ENCODE assay signal across 9 cellular contexts in the genomic region with DNA sequence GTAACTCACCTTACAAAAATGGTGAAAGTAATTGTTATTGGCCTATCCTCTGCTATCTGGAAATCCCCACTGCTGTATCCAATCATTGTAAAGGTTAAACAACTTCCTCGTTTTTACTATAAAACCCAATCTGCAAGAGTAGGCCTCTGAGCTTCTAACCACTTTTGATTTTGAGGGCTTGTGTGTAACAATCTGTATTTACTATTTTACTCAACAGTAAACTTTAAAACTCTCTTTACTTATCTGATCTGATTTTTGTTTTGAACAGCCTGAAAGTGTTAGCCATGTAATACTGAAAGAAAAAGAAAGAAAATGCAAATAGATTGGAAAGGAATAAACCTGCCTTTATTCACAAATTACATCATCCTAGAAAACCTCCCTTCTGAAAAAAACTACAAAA.
DNase-seq lines count a peak whose midpoint lies in the region; ATAC-seq, FAIRE-seq and TF ChIP-seq lines count a peak whose summit lies in the region.
"Had no signal": no experiment of that assay in that cellular context is flagged by ENCODE, and none has a peak within 500 bp of the region (broad histone marks: within the 10 kb centered on the region; RNA-seq: fewer than 3 reads in every experiment).

No MANE protein-coding gene starts in this region.

- H2AFZ ChIP-seq in H1 (ENCODE audit: low read length) (peak overlapping the region; percentile 75; the same call in 1 of the 2 replicates), mesenchymal stem cell (ENCODE audit: low read depth, low read length) (no peak overlapping the region)

- no peaks in the 10 kb centered on the region for H3K36me3 ChIP-seq in H1 (ENCODE audit: control insufficient read depth in 2 of 4, insufficient read depth in 4 of 4, low read length in 3 of 4)
- no peaks in the 10 kb centered on the region for H3K36me3 ChIP-seq in mesenchymal stem cell (ENCODE audit: control insufficient read depth in 1 of 2, insufficient read depth in 2 of 2, low read depth in 1 of 2, low read length in 2 of 2)

- no peak overlapping the region for H2BK15ac ChIP-seq in H1 (ENCODE audit: low read length)
- H2BK15ac ChIP-seq in mesenchymal stem cell (ENCODE audit: low read depth, poor library complexity, severe bottlenecking) = no peak overlapping the region

- DNase-seq in H1 (ENCODE audit: low read depth in 1 of 2, low spot score in 2 of 2) (no peak), mesenchymal stem cell (no peak), NCI-H82 (lab: John Stamatoyannopoulos, UW) (no peak), NCI-H2107 treated with DMSO at 0.1 percent for 48 hours (lab: John Stamatoyannopoulos, UW; ENCODE audit: unreplicated experiment) (no peak)
- DNase-seq in stimulated activated naive CD4-positive, alpha-beta T cell treated with Interleukin-2 at 50 U/mL for 16 hours (lab: John Stamatoyannopoulos, UW) = no peak
- DNase-seq: NCI-H1417 had no signal

- H3K4me2 ChIP-seq in H1 (ENCODE audit: insufficient read depth in 1 of 2, low read depth in 2 of 2, low read length in 2 of 2) (no peak overlapping the region), mesenchymal stem cell (ENCODE audit: low read length, poor library complexity, severe bottlenecking) (no peak overlapping the region)

- no peaks in the 10 kb centered on the region for H3K79me2 ChIP-seq in H1 (ENCODE audit: control insufficient read depth in 1 of 2, insufficient read depth in 2 of 2, low read length in 2 of 2)

- no peak overlapping the region for H2BK20ac ChIP-seq in H1 (ENCODE audit: low read length)

- H3K9me3 ChIP-seq in H1 (ENCODE audit: insufficient read depth in 2 of 2, low read depth in 1 of 2, low read length in 1 of 2) = no peaks in the 10 kb centered on the region
- no peaks in the 10 kb centered on the region for H3K9me3 ChIP-seq in mesenchymal stem cell (ENCODE audit: control insufficient read depth, low read length)

- 87% methylated on average over 1 of the region's 1 CpG; no CpG with 5 or more reads in 1 of the 2 experiments for WGBS in H1 (ENCODE audit: extremely low coverage in 1 of 2, insufficient coverage in 1 of 2, insufficient read length in 1 of 2, insufficient replicate concordance in 2 of 2, low coverage in 1 of 2, low lambda C conversion rate in 2 of 2, missing lambda C conversion rate in 1 of 2), 2 experiments
- WGBS in mesenchymal stem cell = no CpG with 5 or more reads among the region's 1 CpG

- H3K18ac ChIP-seq in H1 (ENCODE audit: extremely low read depth, low read length) = no peak overlapping the region
- no peak overlapping the region for H3K18ac ChIP-seq in mesenchymal stem cell (ENCODE audit: low read depth in 1 of 2, low read length in 2 of 2)

- no peak overlapping the region for H4K91ac ChIP-seq in H1 (replicated peaks; ENCODE audit: insufficient read length, low read length)
- H4K91ac ChIP-seq in mesenchymal stem cell (ENCODE audit: low read length) = no peak overlapping the region

- H3K56ac ChIP-seq in H1 (replicated peaks; ENCODE audit: insufficient read length, low read depth, low read length) = no peak overlapping the region

- no peak overlapping the region for H4K5ac ChIP-seq in H1 (ENCODE audit: insufficient read length, low read depth, low read length)

- no peak overlapping the region for H2BK5ac ChIP-seq in H1 (ENCODE audit: low read depth, low read length)
- H2BK5ac ChIP-seq in mesenchymal stem cell (ENCODE audit: low read depth, low read length, poor library complexity, severe bottlenecking) = no peak overlapping the region

- H3K9ac ChIP-seq in H1 (replicated peaks in 1 of 4; ENCODE audit: extremely low read depth in 1 of 4, low read depth in 3 of 4, low read length in 3 of 4) = no peak overlapping the region
- no peak overlapping the region for H3K9ac ChIP-seq in mesenchymal stem cell (ENCODE audit: low read length)

- no peak for TF ChIP-seq POLR2A in H1 (IDR thresholded peaks at IDR 0.05; ENCODE audit: control extremely low read depth in 1 of 2, low read depth in 2 of 2, low read length in 2 of 2)

- no peak overlapping the region for H3K4me3 ChIP-seq in H1 (ENCODE audit: extremely low read depth in 1 of 4, insufficient read depth in 2 of 4, low read depth in 3 of 4, low read length in 4 of 4)
- H3K4me3 ChIP-seq in mesenchymal stem cell (ENCODE audit: insufficient read depth in 1 of 2, low read depth in 1 of 2, low read length in 2 of 2) = no peak overlapping the region

- no peak for TF ChIP-seq CTCF in H1 (IDR thresholded peaks at IDR 0.05; ENCODE audit: control extremely low read depth in 1 of 3, insufficient read depth in 1 of 3, low read depth in 1 of 3, low read length in 3 of 3)

- ATAC-seq in GM18858 (IDR thresholded peaks at IDR 0.05; ENCODE audit: unreplicated experiment) (peak; percentile 90), GM21526 (IDR thresholded peaks at IDR 0.05; ENCODE audit: low FRiP score, unreplicated experiment) (peak; percentile 82), HG03442 (IDR thresholded peaks at IDR 0.05; ENCODE audit: unreplicated experiment) (peak; percentile 91)

- no peak overlapping the region for H2BK120ac ChIP-seq in H1 (replicated peaks; ENCODE audit: low read depth, low read length)
- H2BK120ac ChIP-seq in mesenchymal stem cell (ENCODE audit: low read depth, low read length) = no peak overlapping the region

- H3K79me1 ChIP-seq in H1 (ENCODE audit: low read depth, low read length) = no peaks in the 10 kb centered on the region
- H3K79me1 ChIP-seq in mesenchymal stem cell (replicated peaks; ENCODE audit: low read length, poor library complexity, severe bottlenecking) = peaks cover 2% of the 10 kb centered on the region

- no peaks in the 10 kb centered on the region for H3K23me2 ChIP-seq in H1 (ENCODE audit: low read depth, low read length)

- H3K4me1 ChIP-seq in H1 (replicated peaks in 1 of 4; ENCODE audit: control insufficient read depth in 3 of 4, insufficient read depth in 4 of 4, low read length in 3 of 4) (peaks cover 0 to 5% (median 1%) of the 10 kb centered on the region in 4 experiments; a peak in 1 of 7 replicates), mesenchymal stem cell (ENCODE audit: control insufficient read depth, insufficient read depth, low read depth, low read length) (no peaks in the 10 kb centered on the region)

- H3K23ac ChIP-seq in H1 (ENCODE audit: insufficient read length) (no peak overlapping the region), mesenchymal stem cell (ENCODE audit: low read length in 2 of 2) (no peak overlapping the region)

- no peak for TF ChIP-seq RAD21 in H1 (IDR thresholded peaks at IDR 0.05 in 1 of 2, conservative IDR thresholded peaks at IDR 0.05 in 1 of 2; ENCODE audit: low read depth in 2 of 2, low read length in 2 of 2)

- H3K4ac ChIP-seq in H1 (replicated peaks; ENCODE audit: insufficient read length, low read depth, low read length) = no peak overlapping the region
- H3K4ac ChIP-seq in mesenchymal stem cell (ENCODE audit: low read depth in 1 of 2, low read length in 2 of 2) = no peak overlapping the region

- no peaks in the 10 kb centered on the region for H4K20me1 ChIP-seq in H1 (replicated peaks in 1 of 2; ENCODE audit: control insufficient read depth in 1 of 2, insufficient read depth in 2 of 2, low read length in 2 of 2)

- CTCF ChIA-PET in H1 (lab: Charles Lee; ENCODE audit: partially characterized antibody) = no interaction called here

- TF ChIP-seq EP300 in H1 (IDR thresholded peaks at IDR 0.05; ENCODE audit: borderline replicate concordance in 1 of 2, low read depth in 2 of 2, low read length in 2 of 2) = no peak

- H3K27me3 ChIP-seq in H1 (replicated peaks in 1 of 4; ENCODE audit: control insufficient read depth in 3 of 4, extremely low read depth in 1 of 4, insufficient read depth in 3 of 4, low read length in 3 of 4) (no peaks in the 10 kb centered on the region), mesenchymal stem cell (ENCODE audit: control insufficient read depth in 1 of 2, insufficient read depth in 1 of 2, low read length in 2 of 2) (no peaks in the 10 kb centered on the region)

- H3K14ac ChIP-seq in H1 (ENCODE audit: insufficient read length) (no peak overlapping the region), mesenchymal stem cell (ENCODE audit: low read length in 2 of 2) (no peak overlapping the region)

- H3K27ac ChIP-seq in H1 (ENCODE audit: low read depth, low read length) = no peak overlapping the region
- no peak overlapping the region for H3K27ac ChIP-seq in mesenchymal stem cell (ENCODE audit: low read length, poor library complexity, severe bottlenecking)

- H2AK5ac ChIP-seq in H1 (ENCODE audit: low read depth, low read length) (no peak overlapping the region), mesenchymal stem cell (ENCODE audit: low read length, severe bottlenecking) (no peak overlapping the region)

- no peak overlapping the region for H4K8ac ChIP-seq in H1 (ENCODE audit: extremely low read depth, insufficient read depth, low read length)
- no peak overlapping the region for H4K8ac ChIP-seq in mesenchymal stem cell (ENCODE audit: low read length)

- H2BK12ac ChIP-seq in H1 (ENCODE audit: low read depth, low read length) (no peak overlapping the region), mesenchymal stem cell (ENCODE audit: low read length in 2 of 2) (no peak overlapping the region)

- POLR2A ChIA-PET in H1 (lab: Charles Lee; ENCODE audit: partially characterized antibody) = no interaction called here

- no peak for FAIRE-seq in H1 (lab: Jason Lieb, UNC)

TF ChIP-seq in H1, 55 proteins besides CTCF, POLR2A, EP300 and RAD21 (continues in another document):
- TF ChIP-seq NANOG (IDR thresholded peaks at IDR 0.05; ENCODE audit: insufficient read depth, low read depth, low read length, poor library complexity, severe bottlenecking) (no peak), HDAC2 (IDR thresholded peaks at IDR 0.05; ENCODE audit: borderline replicate concordance in 1 of 2, low read depth in 2 of 2, low read length in 2 of 2) (no peak), CBX8 (IDR thresholded peaks at IDR 0.05; ENCODE audit: borderline replicate concordance, low read depth, low read length) (no peak), TEAD4 (IDR thresholded peaks at IDR 0.05; ENCODE audit: low read depth, low read length) (no peak), YY1 (IDR thresholded peaks at IDR 0.05; ENCODE audit: low read depth, low read length) (no peak), CTBP2 (IDR thresholded peaks at IDR 0.05; ENCODE audit: borderline replicate concordance, insufficient read depth, insufficient read length, low read length) (no peak)
